ENCODE assay signal across 1 cellular context in the genomic region with DNA sequence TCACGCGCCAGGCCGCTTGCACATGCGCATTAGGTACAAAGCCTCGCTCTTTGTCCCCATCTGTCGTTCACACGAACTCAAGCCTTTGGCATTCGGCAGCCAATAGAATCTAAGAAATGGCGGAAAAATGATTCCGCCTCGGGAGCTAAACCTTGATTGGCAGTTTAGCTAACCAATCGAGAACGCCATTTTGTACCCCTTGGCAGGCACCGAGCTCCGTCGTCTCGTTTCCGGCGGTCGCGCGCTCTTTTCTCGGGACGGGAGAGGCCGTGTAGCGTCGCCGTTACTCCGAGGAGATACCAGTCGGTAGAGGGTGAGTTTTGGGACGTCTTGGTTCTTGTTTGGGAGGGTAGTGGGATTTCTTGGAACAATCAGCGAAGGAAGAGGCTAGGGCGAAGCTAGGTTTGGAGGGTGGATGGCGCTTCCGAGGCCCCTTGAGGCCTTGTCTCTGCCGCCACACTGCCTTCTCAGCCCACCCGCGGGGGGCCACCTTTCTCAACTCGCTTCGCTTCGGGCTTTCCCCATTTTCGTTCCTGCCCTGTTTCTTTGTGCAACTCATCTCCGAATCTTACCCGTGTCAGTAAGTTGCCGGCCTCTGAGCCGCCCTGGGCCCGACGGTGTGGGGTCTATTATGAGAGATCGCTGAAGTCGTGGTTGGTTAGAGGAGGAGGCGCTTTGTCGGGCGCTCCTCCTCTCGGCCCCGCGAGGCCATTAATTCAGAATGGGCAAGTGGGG.
TF ChIP-seq lines count a peak whose summit lies in the region.

A gene with protein sequence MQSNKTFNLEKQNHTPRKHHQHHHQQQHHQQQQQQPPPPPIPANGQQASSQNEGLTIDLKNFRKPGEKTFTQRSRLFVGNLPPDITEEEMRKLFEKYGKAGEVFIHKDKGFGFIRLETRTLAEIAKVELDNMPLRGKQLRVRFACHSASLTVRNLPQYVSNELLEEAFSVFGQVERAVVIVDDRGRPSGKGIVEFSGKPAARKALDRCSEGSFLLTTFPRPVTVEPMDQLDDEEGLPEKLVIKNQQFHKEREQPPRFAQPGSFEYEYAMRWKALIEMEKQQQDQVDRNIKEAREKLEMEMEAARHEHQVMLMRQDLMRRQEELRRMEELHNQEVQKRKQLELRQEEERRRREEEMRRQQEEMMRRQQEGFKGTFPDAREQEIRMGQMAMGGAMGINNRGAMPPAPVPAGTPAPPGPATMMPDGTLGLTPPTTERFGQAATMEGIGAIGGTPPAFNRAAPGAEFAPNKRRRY (plus strand): TSS at position 227 of the 735 bp plus-strand sequence. CDS start 7,003 bp downstream, outside the sequence.

TF ChIP-seq in GM12878, 131 proteins besides CTCF, POLR2A, EP300 and RAD21 (continued from another document):
- TF ChIP-seq, protein P1, sequence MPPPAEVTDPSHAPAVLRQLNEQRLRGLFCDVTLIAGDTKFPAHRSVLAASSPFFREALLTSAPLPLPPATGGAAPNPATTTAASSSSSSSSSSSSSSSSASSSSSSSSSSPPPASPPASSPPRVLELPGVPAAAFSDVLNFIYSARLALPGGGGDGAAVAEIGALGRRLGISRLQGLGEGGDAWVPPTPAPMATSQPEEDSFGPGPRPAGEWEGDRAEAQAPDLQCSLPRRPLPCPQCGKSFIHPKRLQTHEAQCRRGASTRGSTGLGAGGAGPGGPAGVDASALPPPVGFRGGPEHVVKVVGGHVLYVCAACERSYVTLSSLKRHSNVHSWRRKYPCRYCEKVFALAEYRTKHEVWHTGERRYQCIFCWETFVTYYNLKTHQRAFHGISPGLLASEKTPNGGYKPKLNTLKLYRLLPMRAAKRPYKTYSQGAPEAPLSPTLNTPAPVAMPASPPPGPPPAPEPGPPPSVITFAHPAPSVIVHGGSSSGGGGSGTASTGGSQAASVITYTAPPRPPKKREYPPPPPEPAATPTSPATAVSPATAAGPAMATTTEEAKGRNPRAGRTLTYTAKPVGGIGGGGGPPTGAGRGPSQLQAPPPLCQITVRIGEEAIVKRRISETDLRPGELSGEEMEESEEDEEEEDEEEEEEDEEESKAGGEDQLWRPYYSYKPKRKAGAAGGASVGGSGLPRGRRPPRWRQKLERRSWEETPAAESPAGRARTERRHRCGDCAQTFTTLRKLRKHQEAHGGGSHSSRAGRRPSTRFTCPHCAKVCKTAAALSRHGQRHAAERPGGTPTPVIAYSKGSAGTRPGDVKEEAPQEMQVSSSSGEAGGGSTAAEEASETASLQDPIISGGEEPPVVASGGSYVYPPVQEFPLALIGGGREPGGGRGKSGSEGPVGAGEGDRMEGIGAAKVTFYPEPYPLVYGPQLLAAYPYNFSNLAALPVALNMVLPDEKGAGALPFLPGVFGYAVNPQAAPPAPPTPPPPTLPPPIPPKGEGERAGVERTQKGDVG (CRISPR knock-in tag; IDR thresholded peaks at IDR 0.05) = no peak
- TF ChIP-seq TAF1 (IDR thresholded peaks at IDR 0.05; ENCODE audit: borderline replicate concordance, low read depth, low read length) (peak; percentile 76), CREB1 (IDR thresholded peaks at IDR 0.05; ENCODE audit: low read depth) (peak; percentile 70), SRF (IDR thresholded peaks at IDR 0.05; ENCODE audit: low read depth in 2 of 2, low read length in 2 of 2) (no peak), RUNX3 (IDR thresholded peaks at IDR 0.05; ENCODE audit: low read length) (peak; percentile 9; the same call in 1 of the 2 replicates), BACH1 (IDR thresholded peaks at IDR 0.05; ENCODE audit: borderline replicate concordance) (0 out of 2 replicates have a peak, but pooled peaks have one; percentile 36)
- TF ChIP-seq, protein P2, sequence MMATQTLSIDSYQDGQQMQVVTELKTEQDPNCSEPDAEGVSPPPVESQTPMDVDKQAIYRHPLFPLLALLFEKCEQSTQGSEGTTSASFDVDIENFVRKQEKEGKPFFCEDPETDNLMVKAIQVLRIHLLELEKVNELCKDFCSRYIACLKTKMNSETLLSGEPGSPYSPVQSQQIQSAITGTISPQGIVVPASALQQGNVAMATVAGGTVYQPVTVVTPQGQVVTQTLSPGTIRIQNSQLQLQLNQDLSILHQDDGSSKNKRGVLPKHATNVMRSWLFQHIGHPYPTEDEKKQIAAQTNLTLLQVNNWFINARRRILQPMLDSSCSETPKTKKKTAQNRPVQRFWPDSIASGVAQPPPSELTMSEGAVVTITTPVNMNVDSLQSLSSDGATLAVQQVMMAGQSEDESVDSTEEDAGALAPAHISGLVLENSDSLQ (IDR thresholded peaks at IDR 0.05) = peak; percentile 98
- TF ChIP-seq, protein P3, sequence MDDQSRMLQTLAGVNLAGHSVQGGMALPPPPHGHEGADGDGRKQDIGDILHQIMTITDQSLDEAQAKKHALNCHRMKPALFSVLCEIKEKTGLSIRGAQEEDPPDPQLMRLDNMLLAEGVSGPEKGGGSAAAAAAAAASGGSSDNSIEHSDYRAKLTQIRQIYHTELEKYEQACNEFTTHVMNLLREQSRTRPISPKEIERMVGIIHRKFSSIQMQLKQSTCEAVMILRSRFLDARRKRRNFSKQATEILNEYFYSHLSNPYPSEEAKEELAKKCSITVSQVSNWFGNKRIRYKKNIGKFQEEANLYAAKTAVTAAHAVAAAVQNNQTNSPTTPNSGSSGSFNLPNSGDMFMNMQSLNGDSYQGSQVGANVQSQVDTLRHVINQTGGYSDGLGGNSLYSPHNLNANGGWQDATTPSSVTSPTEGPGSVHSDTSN (IDR thresholded peaks at IDR 0.05; ENCODE audit: insufficient replicate concordance, low read depth, low read length) = peak; percentile 92
- TF ChIP-seq, protein P4, sequence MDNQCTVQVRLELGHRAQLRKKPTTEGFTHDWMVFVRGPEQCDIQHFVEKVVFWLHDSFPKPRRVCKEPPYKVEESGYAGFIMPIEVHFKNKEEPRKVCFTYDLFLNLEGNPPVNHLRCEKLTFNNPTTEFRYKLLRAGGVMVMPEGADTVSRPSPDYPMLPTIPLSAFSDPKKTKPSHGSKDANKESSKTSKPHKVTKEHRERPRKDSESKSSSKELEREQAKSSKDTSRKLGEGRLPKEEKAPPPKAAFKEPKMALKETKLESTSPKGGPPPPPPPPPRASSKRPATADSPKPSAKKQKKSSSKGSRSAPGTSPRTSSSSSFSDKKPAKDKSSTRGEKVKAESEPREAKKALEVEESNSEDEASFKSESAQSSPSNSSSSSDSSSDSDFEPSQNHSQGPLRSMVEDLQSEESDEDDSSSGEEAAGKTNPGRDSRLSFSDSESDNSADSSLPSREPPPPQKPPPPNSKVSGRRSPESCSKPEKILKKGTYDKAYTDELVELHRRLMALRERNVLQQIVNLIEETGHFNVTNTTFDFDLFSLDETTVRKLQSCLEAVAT (IDR thresholded peaks at IDR 0.05) = peak; percentile 44; the same call in 1 of the 2 replicates
